Comparison of ENCODE assay signal across 11 cellular contexts in the genomic region with DNA sequence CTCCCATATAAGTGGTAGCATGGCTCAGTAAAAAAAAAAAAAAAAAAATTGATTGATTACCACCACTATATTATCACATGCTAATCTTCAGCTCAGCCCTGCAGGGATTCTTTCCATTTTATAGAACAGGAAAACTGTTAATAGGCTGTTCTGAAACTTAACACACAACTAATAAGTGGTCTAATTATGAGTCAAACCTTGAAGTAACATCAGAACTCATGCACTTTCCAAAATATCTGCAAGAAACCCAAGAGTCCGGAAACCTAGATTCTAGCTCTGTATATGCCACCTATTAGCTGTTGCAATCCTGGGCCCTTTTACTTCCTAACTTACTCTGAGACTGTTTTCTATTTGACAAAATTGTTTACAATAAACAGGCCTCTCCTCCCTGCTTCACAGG. TPM values are rescaled to one million over a fixed set of nuclear protein-coding genes. Genes with fewer than 3 reads are reported as not detected.
DNase-seq lines count a peak whose midpoint lies in the region; ATAC-seq and TF ChIP-seq lines count a peak whose summit lies in the region.
"Had no signal": no experiment of that assay in that cellular context is flagged by ENCODE, and none has a peak within 500 bp of the region (broad histone marks: within the 10 kb centered on the region; RNA-seq: fewer than 3 reads in every experiment).

No MANE protein-coding gene starts in this region.

- H3K27me3 Mint-ChIP-seq in activated T-helper 17 cell treated with anti-CD3 and anti-CD28 coated beads, Interleukin-2, amount 50 U/mL, for 72 hours: no peaks in the 10 kb centered on the region

- no peak for DNase-seq in foreskin keratinocyte
- no peak for DNase-seq in occipital lobe (lab: John Stamatoyannopoulos, UW)
- no peak for DNase-seq in NCI-H187 (lab: John Stamatoyannopoulos, UW)
- DNase-seq: activated CD4-positive, alpha-beta T cell treated with anti-CD3 and anti-CD28 coated beads, Interleukin-2, amount 50 U/mL, for 48 hours; DMS79; NCI-H524 treated with DMSO at 0.1 percent for 48 hours; SK-N-SH had no signal

- peaks cover 81% of the 10 kb centered on the region for H3K36me3 Mint-ChIP-seq in activated T-helper 17 cell treated with anti-CD3 and anti-CD28 coated beads, Interleukin-2, amount 50 U/mL, for 72 hours (ENCODE audit: low read depth)

- peaks cover 18% of the 10 kb centered on the region for H3K4me1 Mint-ChIP-seq in activated T-helper 17 cell treated with anti-CD3 and anti-CD28 coated beads, Interleukin-2, amount 50 U/mL, for 72 hours

- H3K9me3 Mint-ChIP-seq in activated T-helper 17 cell treated with anti-CD3 and anti-CD28 coated beads, Interleukin-2, amount 50 U/mL, for 72 hours: peaks cover 5% of the 10 kb centered on the region

- peak overlapping the region; percentile 71 for H3K27ac Mint-ChIP-seq in activated T-helper 17 cell treated with anti-CD3 and anti-CD28 coated beads, Interleukin-2, amount 50 U/mL, for 72 hours

- H3K4me1 ChIP-seq in foreskin keratinocyte: no peaks in the 10 kb centered on the region

- no peak overlapping the region for H3K27ac ChIP-seq in foreskin keratinocyte

- ATAC-seq in GM18870 (IDR thresholded peaks at IDR 0.05; ENCODE audit: unreplicated experiment): peak; percentile 83
- ATAC-seq in GM21515 (IDR thresholded peaks at IDR 0.05; ENCODE audit: unreplicated experiment): peak; percentile 71
- ATAC-seq in HG03066 (IDR thresholded peaks at IDR 0.05; ENCODE audit: low read depth, unreplicated experiment): peak; percentile 81
- peak; percentile 18 for ATAC-seq in activated T-helper 17 cell treated with anti-CD3 and anti-CD28 coated beads, Interleukin-2, amount 50 U/mL, for 72 hours (replicated peaks)
- no peak for ATAC-seq in foreskin keratinocyte

- peak overlapping the region; percentile 57 for H3K4me3 Mint-ChIP-seq in activated T-helper 17 cell treated with anti-CD3 and anti-CD28 coated beads, Interleukin-2, amount 50 U/mL, for 72 hours

- H3K27me3 ChIP-seq in foreskin keratinocyte: no peaks in the 10 kb centered on the region

- no peak for TF ChIP-seq CTCF in foreskin keratinocyte (conservative IDR thresholded peaks at IDR 0.05)

RNA-seq across cellular contexts. Expression of gene SEM1, which starts 23.9 kb away (rescaled TPM):
- 10 to 100 TPM; 23.5 to 28.2 TPM for total RNA-seq in activated T-helper 17 cell treated with anti-CD3 and anti-CD28 coated beads, Interleukin-2, amount 50 U/mL, for 72 hours
- total RNA-seq in foreskin keratinocyte (157 and 207 TPM in 2 replicates), occipital lobe (22.0 TPM)
- 394 and 436 TPM in 2 replicates for polyA plus RNA-seq in foreskin keratinocyte
